Comparison of ENCODE assay signal across 26 cellular contexts in genomic region chr4:5919044-5919443, GRCh38. TPM values are rescaled to one million over a fixed set of nuclear protein-coding genes. Genes with fewer than 3 reads are reported as not detected.
"Had no signal": no experiment of that assay in that cellular context is flagged by ENCODE, and none has a peak within 500 bp of the region (broad histone marks: within the 10 kb centered on the region; RNA-seq: fewer than 3 reads in every experiment).

No MANE protein-coding gene starts in this region.

- H3K36me3 ChIP-seq: ovary, right lobe of liver, sigmoid colon, suprapubic skin, tibial artery, transverse colon, upper lobe of right lung, uterus had no signal

- H3K9ac ChIP-seq: parathyroid adenoma had no signal

- H3K27me3 ChIP-seq: ovary, right lobe of liver, testis, uterus had no signal

- H3K9me3 ChIP-seq: ovary, psoas muscle, right lobe of liver, sigmoid colon, suprapubic skin, testis, tibial artery, transverse colon, upper lobe of right lung, uterus had no signal

- ATAC-seq: naive thymus-derived CD8-positive, alpha-beta T cell; natural killer cell treated with Interleukin-12 subunit alpha and Interleukin-12 subunit beta and Interleukin-15 and Interleukin-18, amount 100 ng/mL, for 72 hours; psoas muscle; right cardiac atrium; right lobe of liver; stimulated activated memory B cell treated with anti-CD40 and anti-IgM and Interleukin-4, amounts not matched to agents 10 μg/mL and 1 μg/mL and 100 μg/mL, for 72 hours; stimulated activated naive CD8-positive, alpha-beta T cell treated with anti-CD3 and anti-CD28 coated beads, Interleukin-15, amount 100 ng/mL, for 72 hours; stimulated activated naive CD8-positive, alpha-beta T cell treated with anti-CD3 and anti-CD28 coated beads, Interleukin-15, Interleukin-2, amounts not matched to agents 100 U/mL and 50 U/mL, for 24 hours; upper lobe of right lung had no signal

- H3K79me2 ChIP-seq: parathyroid adenoma had no signal

- H2AFZ ChIP-seq: parathyroid adenoma had no signal

- H3K4me3 ChIP-seq: ovary, psoas muscle, right lobe of liver, sigmoid colon, suprapubic skin, testis, tibial artery, transverse colon, upper lobe of right lung, uterus had no signal

- FAIRE-seq: small intestine had no signal

- DNase-seq: naive thymus-derived CD8-positive, alpha-beta T cell; nephron progenitor cell; occipital lobe; ovary; posterior cingulate gyrus; psoas muscle; right cardiac atrium; right lobe of liver; sigmoid colon; small intestine; stimulated activated CD4-positive, alpha-beta T cell treated with anti-CD3 and anti-CD28 coated beads, Interleukin-15, amount 100 ng/mL, for 24 hours; stimulated activated CD4-positive, alpha-beta T cell treated with anti-CD3 and anti-CD28 coated beads, Interleukin-2, amount 100 ng/mL, for 24 hours; stimulated activated CD4-positive, alpha-beta T cell treated with anti-CD3 and anti-CD28 coated beads, Interleukin-2, amount 100 ng/mL, for 48 hours; stimulated activated CD4-positive, alpha-beta T cell treated with anti-CD3 and anti-CD28 coated beads, Interleukin-4, amount 100 ng/mL, for 24 hours; stimulated activated naive CD4-positive, alpha-beta T cell; stimulated activated naive CD8-positive, alpha-beta T cell treated with anti-CD3 and anti-CD28 coated beads, Interleukin-15, amount 100 ng/mL, for 72 hours; stimulated activated naive CD8-positive, alpha-beta T cell treated with anti-CD3 and anti-CD28 coated beads, Interleukin-15, Interleukin-2, amounts not matched to agents 100 U/mL and 50 U/mL, for 24 hours; testis; tibial artery; transverse colon; upper lobe of right lung; uterus had no signal

- H3K27ac ChIP-seq: ovary, parathyroid adenoma, psoas muscle, right lobe of liver, sigmoid colon, suprapubic skin, testis, tibial artery, transverse colon, upper lobe of right lung, uterus had no signal

- H3K4me1 ChIP-seq: parathyroid adenoma, psoas muscle, right lobe of liver, sigmoid colon, suprapubic skin, testis, tibial artery, transverse colon, upper lobe of right lung, uterus had no signal

RNA-seq across cellular contexts. Expression of gene CRMP1, which starts 26.2 kb away (rescaled TPM):
- total RNA-seq: naive thymus-derived CD8-positive, alpha-beta T cell; natural killer cell treated with Interleukin-12 subunit alpha and Interleukin-12 subunit beta and Interleukin-15 and Interleukin-18, amount 100 ng/mL, for 72 hours had no signal
- polyA plus RNA-seq: naive thymus-derived CD8-positive, alpha-beta T cell had no signal
